ENCODE assay signal across 8 cellular contexts in the genomic region with DNA sequence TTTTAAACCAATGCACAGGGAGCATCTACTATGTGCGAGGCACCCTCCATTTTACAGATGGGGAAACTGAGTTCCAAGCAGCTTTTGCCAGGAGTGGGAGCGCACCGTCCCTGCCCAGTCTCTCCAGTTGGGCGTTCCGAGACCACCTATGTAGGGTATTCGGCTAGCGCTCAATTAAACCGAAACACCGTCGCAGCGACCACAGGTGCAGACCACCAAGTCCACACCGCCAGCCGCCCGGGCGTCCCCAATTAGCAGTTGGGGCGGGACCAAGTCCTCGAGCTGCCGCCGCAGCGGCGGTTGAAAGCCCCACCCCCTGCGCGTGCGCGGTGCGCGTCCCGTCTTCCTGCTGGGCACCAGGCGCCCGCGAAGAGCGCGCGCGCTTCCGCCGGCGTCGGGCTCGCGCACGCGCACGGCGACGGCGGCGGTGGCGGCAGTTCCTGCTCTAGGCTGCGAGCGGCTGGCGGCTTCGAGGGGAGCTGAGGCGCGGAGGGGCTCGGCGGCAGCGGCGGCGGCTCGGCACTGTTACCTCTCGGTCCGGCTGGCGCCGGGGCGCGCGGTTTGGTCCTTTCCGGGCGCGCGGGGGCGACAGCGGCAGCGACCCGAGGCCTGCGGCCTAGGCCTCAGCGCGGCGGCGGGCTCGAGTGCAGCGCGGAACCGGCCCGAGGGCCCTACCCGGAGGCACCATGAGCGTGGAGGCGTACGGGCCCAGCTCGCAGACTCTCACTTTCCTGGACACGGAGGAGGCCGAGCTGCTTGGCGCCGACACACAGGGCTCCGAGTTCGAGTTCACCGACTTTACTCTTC. TPM values are rescaled to one million over a fixed set of nuclear protein-coding genes. Genes with fewer than 3 reads are reported as not detected.
DNase-seq lines count a peak whose midpoint lies in the region; ATAC-seq, FAIRE-seq and TF ChIP-seq lines count a peak whose summit lies in the region.

TSS of gene UPF1 (plus strand) at position 436 of the 807 bp plus-strand sequence. CDS start at position 687, 251 bp downstream.

- H3K4me3 Mint-ChIP-seq in activated naive CD8-positive, alpha-beta T cell = peak within 1 kb of the TSS; percentile 96

- peaks cover 30% of the 10 kb centered on the region for H3K4me1 Mint-ChIP-seq in activated naive CD8-positive, alpha-beta T cell (ENCODE audit: low read depth)

- H3K4me3 ChIP-seq in GM08714 (ENCODE audit: low read length) = peak within 1 kb of the TSS; percentile 66
- H3K4me3 ChIP-seq in pancreas = peak within 1 kb of the TSS; percentile 83 to 92 (median 90)
- H3K4me3 ChIP-seq in thyroid gland (replicated peaks in 1 of 3) = peak within 1 kb of the TSS; percentile 32 to 94 (median 59)

- H3K4me1 ChIP-seq in pancreas = peaks cover 5 to 17% (median 9%) of the 10 kb centered on the region in 3 donors
- peaks cover 22 to 27% of the 10 kb centered on the region in 2 donors for H3K4me1 ChIP-seq in thyroid gland

- no peaks in the 10 kb centered on the region for H3K9me3 Mint-ChIP-seq in activated naive CD8-positive, alpha-beta T cell (ENCODE audit: low read depth)

- H3K36me3 Mint-ChIP-seq in activated naive CD8-positive, alpha-beta T cell = peaks cover 9% of the 10 kb centered on the region

- no peak for FAIRE-seq in pancreas (lab: Jason Lieb, UNC)

- H3K9me3 ChIP-seq in pancreas = no peaks in the 10 kb centered on the region
- H3K9me3 ChIP-seq in thyroid gland = no peaks in the 10 kb centered on the region

- H3K27me3 ChIP-seq in pancreas (no peaks in the 10 kb centered on the region), thyroid gland (no peaks in the 10 kb centered on the region)

- no peaks in the 10 kb centered on the region for H3K27me3 Mint-ChIP-seq in activated naive CD8-positive, alpha-beta T cell

- intact Hi-C loops in Right ventricle myocardium inferior (cut with DNase I) = no loop called here
- intact Hi-C loops in pancreas (cut with DNase I) = no loop called here
- intact Hi-C loops in thyroid gland (cut with DNase I) = loop anchor here (5.0 kb wide), 1 partner anchor 149 kb away; the partner anchor contains the start of gene CRTC1

- TF ChIP-seq CTCF in pancreas (IDR thresholded peaks at IDR 0.05) (no peak), thyroid gland (IDR thresholded peaks at IDR 0.05) (peak in 1 of 6 experiments; percentile 9)

- 0 to 1% methylated on average over 45 to 98 of the region's 98 CpGs for WGBS in pancreas, 2 donors
- 2 to 15% methylated on average over 5 to 15 of the region's 98 CpGs for WGBS in thyroid gland, 2 donors

- H3K27ac ChIP-seq in pancreas (peak within 1 kb of the TSS; percentile 65 to 89 (median 83)), thyroid gland (peak within 1 kb of the TSS; percentile 50 to 88 (median 85))

- H3K27ac Mint-ChIP-seq in activated naive CD8-positive, alpha-beta T cell = peak within 1 kb of the TSS; percentile 94

- DNase-seq in NCI-H1092 treated with DMSO at 0.1 percent for 48 hours (lab: John Stamatoyannopoulos, UW) (peak; percentile 88), SKM-1 treated with dmso at 0.1 percent for 144 hours (lab: John Stamatoyannopoulos, UW; ENCODE audit: unreplicated experiment) (peak; percentile 89), Right ventricle myocardium inferior (ENCODE audit: missing footprints) (peak; percentile 98), pancreas (peak; percentile 93 to 99 (median 96)), thyroid gland (peak; percentile 90 to 92)

- ATAC-seq in HG02588 (IDR thresholded peaks at IDR 0.05; ENCODE audit: unreplicated experiment) = peak; percentile 75
- peak; percentile 95 for ATAC-seq in Right ventricle myocardium inferior
- peak; percentile 85 to 90 (median 88) for ATAC-seq in pancreas

- peak; percentile 70 to 85 for TF ChIP-seq POLR2A in thyroid gland (IDR thresholded peaks at IDR 0.05)

- H3K36me3 ChIP-seq in pancreas = no peaks in the 10 kb centered on the region
- H3K36me3 ChIP-seq in thyroid gland = no peaks in the 10 kb centered on the region

RNA-seq across cellular contexts. Expression of gene UPF1, which starts in this region (rescaled TPM):
- total RNA-seq in Right ventricle myocardium inferior (37.0 TPM), pancreas (10 to 100 TPM; 26.3 to 54.4 (median 33.4) TPM), thyroid gland (100 to 1,000 TPM in 1 of 4 donors, 10 to 100 TPM in 3; 56.7 to 122 (median 79.6) TPM)
- 10 to 100 TPM; 44.1 to 50.7 TPM for polyA plus RNA-seq in pancreas

Comparison
In these comparisons a context has a peak if more than half of its experiments do, and no peak if none do; other contexts are left out.
1. Peak in every context shown above with its lines: DNase-seq, ATAC-seq, H3K4me3 ChIP-seq and H3K27ac ChIP-seq.